Comparison of ENCODE assay signal across 18 cellular contexts in genomic region chr2:239343460-239343859, GRCh38.
"Had no signal": no experiment of that assay in that cellular context is flagged by ENCODE, and none has a peak within 500 bp of the region (broad histone marks: within the 10 kb centered on the region; RNA-seq: fewer than 3 reads in every experiment).

No MANE protein-coding gene starts in this region.

- H3K27ac ChIP-seq: epithelial cell of prostate, foreskin keratinocyte, left ventricle myocardium inferior, neutrophil, thoracic aorta had no signal

- H3K36me3 ChIP-seq: left ventricle myocardium inferior, thoracic aorta had no signal

- H3K9me3 ChIP-seq: esophagus squamous epithelium, neutrophil, thoracic aorta had no signal

- DNase-seq: effector memory CD8-positive, alpha-beta T cell; esophagus squamous epithelium; foreskin keratinocyte; kidney; left cardiac atrium; left ventricle myocardium inferior; mesendoderm; naive thymus-derived CD4-positive, alpha-beta T cell; nephron progenitor cell; right cardiac atrium; stimulated activated CD4-positive, alpha-beta T cell treated with anti-CD3 and anti-CD28 coated beads, Interleukin-4, amount 100 ng/mL, for 1 hour; stimulated activated CD8-positive, alpha-beta memory T cell treated with anti-CD3 and anti-CD28 coated beads, Interleukin-4, amount 100 ng/mL, for 48 hours; stimulated activated naive CD8-positive, alpha-beta T cell treated with anti-CD3 and anti-CD28 coated beads, Interleukin-15, Interleukin-2, amounts not matched to agents 100 U/mL and 50 U/mL, for 24 hours; trophoblast cell had no signal

- H3K4me1 ChIP-seq: foreskin keratinocyte had no signal

- H3K27me3 ChIP-seq: esophagus squamous epithelium, foreskin keratinocyte, neutrophil had no signal

- H3K4me3 ChIP-seq: esophagus squamous epithelium, left ventricle myocardium inferior, lung, thoracic aorta had no signal
